8 cellular contexts compared by ENCODE assay signal in genomic region chr7:123865517-123866117, GRCh38. TPM values are rescaled to one million over a fixed set of nuclear protein-coding genes. Genes with fewer than 3 reads are reported as not detected.
DNase-seq lines count a peak whose midpoint lies in the region; ATAC-seq and TF ChIP-seq lines count a peak whose summit lies in the region.

No MANE protein-coding gene starts in this region.

- H3K36me3 ChIP-seq in CD4-positive, CD25-positive, alpha-beta regulatory T cell (ENCODE audit: control insufficient read depth, insufficient read depth, low read length), result no peaks in the 10 kb centered on the region
- H3K36me3 ChIP-seq in naive thymus-derived CD4-positive, alpha-beta T cell (ENCODE audit: control insufficient read depth in 2 of 3, insufficient read depth in 3 of 3, low read length in 3 of 3), result no peaks in the 10 kb centered on the region

- H3K9me3 ChIP-seq in CD4-positive, CD25-positive, alpha-beta regulatory T cell (ENCODE audit: control insufficient read depth in 2 of 2, low read length in 2 of 2), result no peaks in the 10 kb centered on the region
- H3K9me3 ChIP-seq in naive thymus-derived CD4-positive, alpha-beta T cell (ENCODE audit: control insufficient read depth in 2 of 3, low read length in 3 of 3), result no peaks in the 10 kb centered on the region

- peak overlapping the region in 1 of 3 donors; percentile 41 for H3K27ac Mint-ChIP-seq in CD4-positive, CD25-positive, alpha-beta regulatory T cell
- no peak overlapping the region for H3K27ac Mint-ChIP-seq in activated CD4-positive, alpha-beta T cell treated with anti-CD3 and anti-CD28 coated beads for 36 hours
- H3K27ac Mint-ChIP-seq in naive thymus-derived CD4-positive, alpha-beta T cell, result no peak overlapping the region

- no peak for TF ChIP-seq POLR2A in erythroblast (IDR thresholded peaks at IDR 0.05; ENCODE audit: low read length)

- intact Hi-C loops in activated CD4-positive, alpha-beta T cell treated with anti-CD3 and anti-CD28 coated beads for 36 hours (cut with DNase I, micrococcal nuclease), result loop anchor here (1.0 to 5.0 kb wide), 8 partner anchors 41 to 371 kb away; no protein-coding TSS in a partner anchor
- intact Hi-C loops in naive thymus-derived CD4-positive, alpha-beta T cell (cut with micrococcal nuclease), result loop anchor here (1.0 to 5.0 kb wide), 9 partner anchors 67 to 371 kb away; partner anchors contain the start of gene WASL (in 1 of the 2)

- H3K4me1 Mint-ChIP-seq in CD4-positive, CD25-positive, alpha-beta regulatory T cell, result no peaks in the 10 kb centered on the region
- H3K4me1 Mint-ChIP-seq in activated CD4-positive, alpha-beta T cell treated with anti-CD3 and anti-CD28 coated beads for 36 hours, result no peaks in the 10 kb centered on the region
- no peaks in the 10 kb centered on the region for H3K4me1 Mint-ChIP-seq in naive thymus-derived CD4-positive, alpha-beta T cell

- H3K4me1 ChIP-seq in CD4-positive, CD25-positive, alpha-beta regulatory T cell (ENCODE audit: control insufficient read depth, insufficient read depth, low read length, poor library complexity, severe bottlenecking), result no peaks in the 10 kb centered on the region
- H3K4me1 ChIP-seq in naive thymus-derived CD4-positive, alpha-beta T cell (ENCODE audit: control insufficient read depth in 2 of 2, insufficient read depth in 2 of 2, low read length in 2 of 2), result no peaks in the 10 kb centered on the region

- H3K27ac ChIP-seq in CD4-positive, CD25-positive, alpha-beta regulatory T cell (ENCODE audit: insufficient read depth, low read length, poor library complexity, severe bottlenecking), result no peak overlapping the region
- H3K27ac ChIP-seq in naive thymus-derived CD4-positive, alpha-beta T cell (ENCODE audit: low read depth, low read length), result no peak overlapping the region

- peak; percentile 61 to 77 for ATAC-seq in CD4-positive, CD25-positive, alpha-beta regulatory T cell (ENCODE audit: low read depth in 2 of 2)
- ATAC-seq in GM18520 (IDR thresholded peaks at IDR 0.05; ENCODE audit: unreplicated experiment) (peak; percentile 77), HG02973 (IDR thresholded peaks at IDR 0.05; ENCODE audit: unreplicated experiment) (peak; percentile 90)
- ATAC-seq in activated CD4-positive, alpha-beta T cell treated with anti-CD3 and anti-CD28 coated beads for 36 hours, result peak; percentile 85
- peak; percentile 81 for ATAC-seq in naive thymus-derived CD4-positive, alpha-beta T cell

- no peak overlapping the region for H3K4me3 Mint-ChIP-seq in CD4-positive, CD25-positive, alpha-beta regulatory T cell
- H3K4me3 Mint-ChIP-seq in activated CD4-positive, alpha-beta T cell treated with anti-CD3 and anti-CD28 coated beads for 36 hours, result no peak overlapping the region
- H3K4me3 Mint-ChIP-seq in naive thymus-derived CD4-positive, alpha-beta T cell, result no peak overlapping the region

- H3K27me3 Mint-ChIP-seq in CD4-positive, CD25-positive, alpha-beta regulatory T cell, result peaks cover 15% of the 10 kb centered on the region
- peaks cover 11% of the 10 kb centered on the region for H3K27me3 Mint-ChIP-seq in activated CD4-positive, alpha-beta T cell treated with anti-CD3 and anti-CD28 coated beads for 36 hours
- peaks cover 0 to 13% (median 4%) of the 10 kb centered on the region in 5 donors for H3K27me3 Mint-ChIP-seq in naive thymus-derived CD4-positive, alpha-beta T cell

- CTCF ChIA-PET in activated CD4-positive, alpha-beta T cell treated with anti-CD3 and anti-CD28 coated beads for 36 hours (lab: Charles Lee), result interaction anchor here (0.8 to 3.8 kb wide), 22 partner anchors 9 to 371 kb away, joined by 3 to 71 read pairs (median 4); no protein-coding TSS in a partner anchor
- CTCF ChIA-PET in naive thymus-derived CD4-positive, alpha-beta T cell (lab: Charles Lee), result interaction anchor here (0.6 to 2.4 kb wide), 11 partner anchors 9 to 233 kb away, joined by 3 to 15 read pairs (median 4); no protein-coding TSS in a partner anchor

- no peak overlapping the region for H3K4me3 ChIP-seq in CD4-positive, CD25-positive, alpha-beta regulatory T cell (ENCODE audit: low read depth, low read length)
- H3K4me3 ChIP-seq in naive thymus-derived CD4-positive, alpha-beta T cell (ENCODE audit: low read length), result no peak overlapping the region

- peaks cover 0 to 3% (median 0%) of the 10 kb centered on the region in 7 donors for H3K9me3 Mint-ChIP-seq in CD4-positive, CD25-positive, alpha-beta regulatory T cell
- H3K9me3 Mint-ChIP-seq in activated CD4-positive, alpha-beta T cell treated with anti-CD3 and anti-CD28 coated beads for 36 hours (ENCODE audit: low read depth), result no peaks in the 10 kb centered on the region
- no peaks in the 10 kb centered on the region for H3K9me3 Mint-ChIP-seq in naive thymus-derived CD4-positive, alpha-beta T cell

- H3K36me3 Mint-ChIP-seq in CD4-positive, CD25-positive, alpha-beta regulatory T cell, result no peaks in the 10 kb centered on the region
- no peaks in the 10 kb centered on the region for H3K36me3 Mint-ChIP-seq in activated CD4-positive, alpha-beta T cell treated with anti-CD3 and anti-CD28 coated beads for 36 hours (ENCODE audit: low read depth)
- no peaks in the 10 kb centered on the region for H3K36me3 Mint-ChIP-seq in naive thymus-derived CD4-positive, alpha-beta T cell

- peak; percentile 16 to 73 (median 45) for DNase-seq in CD4-positive, CD25-positive, alpha-beta regulatory T cell
- DNase-seq in NCI-H1694 treated with DMSO at 0.1 percent for 48 hours (lab: John Stamatoyannopoulos, UW) (peak; percentile 35), erythroblast (lab: John Stamatoyannopoulos, UW) (peak; percentile 49 to 71)
- DNase-seq in activated CD4-positive, alpha-beta T cell treated with anti-CD3 and anti-CD28 coated beads for 36 hours, result peak; percentile 61
- DNase-seq in naive thymus-derived CD4-positive, alpha-beta T cell, result peak in 8 of 9 donors; percentile 22 to 60 (median 46)
- DNase-seq in activated effector memory CD4-positive, alpha-beta T cell treated with Interleukin-2 at 50 U/mL for 16 hours, result no peak

- POLR2A ChIA-PET in activated CD4-positive, alpha-beta T cell treated with anti-CD3 and anti-CD28 coated beads for 36 hours (lab: Charles Lee), result no interaction called here
- POLR2A ChIA-PET in naive thymus-derived CD4-positive, alpha-beta T cell (lab: Charles Lee), result no interaction called here

- H3K27me3 ChIP-seq in CD4-positive, CD25-positive, alpha-beta regulatory T cell (ENCODE audit: control insufficient read depth, insufficient read depth, low read length), result peaks cover 2% of the 10 kb centered on the region
- no peaks in the 10 kb centered on the region for H3K27me3 ChIP-seq in naive thymus-derived CD4-positive, alpha-beta T cell (ENCODE audit: control insufficient read depth in 2 of 2, insufficient read depth in 2 of 2, low read length in 2 of 2)

RNA-seq across cellular contexts. Expression of gene HYAL4, which starts 20.6 kb away (rescaled TPM):
- total RNA-seq in CD4-positive, CD25-positive, alpha-beta regulatory T cell, result not detected
- polyA plus RNA-seq in CD4-positive, CD25-positive, alpha-beta regulatory T cell, result not detected
- total RNA-seq in activated CD4-positive, alpha-beta T cell treated with anti-CD3 and anti-CD28 coated beads for 36 hours, result under 1 TPM in 1 of 2 experiments, not detected in 1; 0.25 TPM
- under 1 TPM in 1 of 5 experiments, not detected in 4; 0.19 TPM for total RNA-seq in naive thymus-derived CD4-positive, alpha-beta T cell
- not detected for polyA plus RNA-seq in naive thymus-derived CD4-positive, alpha-beta T cell

RNA-seq across cellular contexts. Expression of gene SPAM1, which starts 59.4 kb away (rescaled TPM):
- not detected for total RNA-seq in CD4-positive, CD25-positive, alpha-beta regulatory T cell
- polyA plus RNA-seq in CD4-positive, CD25-positive, alpha-beta regulatory T cell, result not detected
- not detected for total RNA-seq in activated CD4-positive, alpha-beta T cell treated with anti-CD3 and anti-CD28 coated beads for 36 hours
- total RNA-seq in naive thymus-derived CD4-positive, alpha-beta T cell, result not detected
- not detected for polyA plus RNA-seq in naive thymus-derived CD4-positive, alpha-beta T cell
